Comparison of ENCODE assay signal across 22 cellular contexts in the genomic region with DNA sequence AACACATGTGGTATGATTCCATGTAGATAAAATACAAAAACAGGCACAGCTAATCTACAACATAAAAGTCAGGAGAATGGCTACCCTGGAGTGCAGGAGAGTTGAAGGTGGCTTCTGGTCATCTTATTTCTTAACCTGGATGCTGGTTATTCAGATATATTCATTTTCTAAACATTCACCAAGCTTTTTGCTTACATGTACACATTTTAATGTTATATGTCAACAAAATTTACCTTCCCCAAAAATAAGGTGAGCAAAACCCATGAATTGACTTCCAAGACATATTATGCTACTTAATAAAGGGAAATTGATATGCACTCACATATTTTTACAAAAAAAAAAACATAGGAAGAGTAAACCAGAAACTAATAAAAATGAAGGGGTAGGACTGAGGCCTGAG. TPM values are rescaled to one million over a fixed set of nuclear protein-coding genes. Genes with fewer than 3 reads are reported as not detected.
DNase-seq lines count a peak whose midpoint lies in the region; ATAC-seq, FAIRE-seq and TF ChIP-seq lines count a peak whose summit lies in the region.
"Had no signal": no experiment of that assay in that cellular context is flagged by ENCODE, and none has a peak within 500 bp of the region (broad histone marks: within the 10 kb centered on the region; RNA-seq: fewer than 3 reads in every experiment).

No MANE protein-coding gene starts in this region.

- no peaks in the 10 kb centered on the region for H3K9me3 Mint-ChIP-seq in immature natural killer cell
- H3K9me3 Mint-ChIP-seq in naive thymus-derived CD4-positive, alpha-beta T cell = no peaks in the 10 kb centered on the region
- H3K9me3 Mint-ChIP-seq: HFFc6, IgD-negative memory B cell had no signal

- H3K79me2 ChIP-seq in HepG2 (ENCODE audit: insufficient read depth, low read length) = peaks cover 93% of the 10 kb centered on the region

- no peaks in the 10 kb centered on the region for H3K9me3 ChIP-seq in HepG2 (ENCODE audit: low read length)
- H3K9me3 ChIP-seq in right lobe of liver = no peaks in the 10 kb centered on the region
- H3K9me3 ChIP-seq in T-helper 17 cell (ENCODE audit: control insufficient read depth, low read length, poor library complexity, severe bottlenecking) = no peaks in the 10 kb centered on the region
- H3K9me3 ChIP-seq in naive thymus-derived CD4-positive, alpha-beta T cell (ENCODE audit: control insufficient read depth in 2 of 3, low read length in 3 of 3) = no peaks in the 10 kb centered on the region
- H3K9me3 ChIP-seq: HAP-1 had no signal

- TF ChIP-seq EP300 in HepG2 (IDR thresholded peaks at IDR 0.05; ENCODE audit: low read depth in 2 of 2, low read length in 2 of 2) (no peak), HepG2 (CRISPR knock-in tag; IDR thresholded peaks at IDR 0.05; ENCODE audit: borderline replicate concordance) (no peak)

- TF ChIP-seq CTCF in HepG2 (CRISPR knock-in tag; IDR thresholded peaks at IDR 0.05) = no peak
- no peak for TF ChIP-seq CTCF in right lobe of liver (IDR thresholded peaks at IDR 0.05)

- no peak for TF ChIP-seq RAD21 in HepG2 (CRISPR knock-in tag; IDR thresholded peaks at IDR 0.05)

- no peak for FAIRE-seq in HepG2 (lab: Jason Lieb, UNC)
- FAIRE-seq: D721Med had no signal

- peaks cover 3% of the 10 kb centered on the region; the same call in 1 of the 2 replicates for H4K20me1 ChIP-seq in HepG2 (ENCODE audit: insufficient read depth, low read length)

- peaks cover 52% of the 10 kb centered on the region for H3K4me1 ChIP-seq in HepG2 (ENCODE audit: insufficient read depth, low read length)
- peaks cover 0 to 48% (median 0%) of the 10 kb centered on the region in 4 donors for H3K4me1 ChIP-seq in right lobe of liver
- H3K4me1 ChIP-seq in naive thymus-derived CD4-positive, alpha-beta T cell (ENCODE audit: control insufficient read depth in 2 of 2, insufficient read depth in 2 of 2, low read length in 2 of 2) = peaks cover 0 to 15% of the 10 kb centered on the region in 2 donors

- POLR2A ChIA-PET in HepG2 (lab: Yijun Ruan, JAX) = no interaction called here
- POLR2A ChIA-PET in naive thymus-derived CD4-positive, alpha-beta T cell (lab: Charles Lee) = no interaction called here

- no TSS peak for BruUV-seq in HepG2 (replicated peaks; lab: Mats Ljungman, UMichigan)

- H3K27ac ChIP-seq in HepG2 (ENCODE audit: extremely low read length, insufficient read depth, low read length) (no peak overlapping the region), right lobe of liver (no peak overlapping the region)
- H3K27ac ChIP-seq in naive thymus-derived CD4-positive, alpha-beta T cell (ENCODE audit: low read depth, low read length) = no peak overlapping the region

- no peak overlapping the region for H2AFZ ChIP-seq in HepG2 (ENCODE audit: low read length)

- H3K27ac Mint-ChIP-seq in T-helper 17 cell = peak overlapping the region; percentile 4
- peak overlapping the region in 5 of 6 donors; percentile 60 to 89 (median 81) for H3K27ac Mint-ChIP-seq in immature natural killer cell
- H3K27ac Mint-ChIP-seq in naive thymus-derived CD4-positive, alpha-beta T cell = peak overlapping the region in 1 of 9 donors; percentile 13
- H3K27ac Mint-ChIP-seq: HFFc6 had no signal

- H3K27me3 ChIP-seq in HepG2 (ENCODE audit: control insufficient read depth in 1 of 2, insufficient read depth in 2 of 2, low read length in 2 of 2) = no peaks in the 10 kb centered on the region
- H3K27me3 ChIP-seq in right lobe of liver = no peaks in the 10 kb centered on the region
- H3K27me3 ChIP-seq in naive thymus-derived CD4-positive, alpha-beta T cell (ENCODE audit: control insufficient read depth in 2 of 2, insufficient read depth in 2 of 2, low read length in 2 of 2) = no peaks in the 10 kb centered on the region

- H3K4me3 ChIP-seq in HepG2 (replicated peaks in 1 of 3; ENCODE audit: insufficient read depth in 1 of 3, low read depth in 2 of 3, low read length in 3 of 3) = no peak overlapping the region
- H3K4me3 ChIP-seq in right lobe of liver = no peak overlapping the region
- no peak overlapping the region for H3K4me3 ChIP-seq in naive thymus-derived CD4-positive, alpha-beta T cell (ENCODE audit: low read length)
- H3K4me3 ChIP-seq: HAP-1 had no signal

- peaks cover 28% of the 10 kb centered on the region for H3K4me1 Mint-ChIP-seq in T-helper 17 cell
- peaks cover 23 to 39% of the 10 kb centered on the region in 2 donors for H3K4me1 Mint-ChIP-seq in immature natural killer cell
- peaks cover 0 to 26% (median 5%) of the 10 kb centered on the region in 7 donors for H3K4me1 Mint-ChIP-seq in naive thymus-derived CD4-positive, alpha-beta T cell

- no peak for TF ChIP-seq POLR2A in HepG2 (IDR thresholded peaks at IDR 0.05; ENCODE audit: insufficient read depth in 1 of 2, low read depth in 2 of 2, low read length in 2 of 2)
- no peak for TF ChIP-seq POLR2A in right lobe of liver (IDR thresholded peaks at IDR 0.05)

- CTCF ChIA-PET in HepG2 (lab: Yijun Ruan, JAX; ENCODE audit: low intra/inter-chr PET ratio, low total read pairs) = no interaction called here
- CTCF ChIA-PET in naive thymus-derived CD4-positive, alpha-beta T cell (lab: Charles Lee) = no interaction called here

- in situ Hi-C loops in HepG2 (cut with HindIII; ENCODE audit: extremely low pct_ligation_motif_present, low pct_unique_long_range_greater_than_20kb) = no loop called here

- H3K4me2 ChIP-seq in HepG2 (ENCODE audit: low read depth, low read length) = no peak overlapping the region

- H3K36me3 Mint-ChIP-seq in T-helper 17 cell (ENCODE audit: low read depth) = no peaks in the 10 kb centered on the region
- no peaks in the 10 kb centered on the region for H3K36me3 Mint-ChIP-seq in immature natural killer cell
- no peaks in the 10 kb centered on the region for H3K36me3 Mint-ChIP-seq in naive thymus-derived CD4-positive, alpha-beta T cell

- no peak for ATAC-seq in HepG2
- ATAC-seq in right lobe of liver = no peak
- no peak for ATAC-seq in T-helper 17 cell
- no peak for ATAC-seq in HG02759 (IDR thresholded peaks at IDR 0.05; ENCODE audit: unreplicated experiment)
- ATAC-seq in naive thymus-derived CD4-positive, alpha-beta T cell = no peak

- H3K9ac ChIP-seq in HepG2 (ENCODE audit: insufficient read depth, low read depth, low read length) = no peak overlapping the region

- H3K27me3 Mint-ChIP-seq in T-helper 17 cell (no peaks in the 10 kb centered on the region), immature natural killer cell (ENCODE audit: low read depth in 3 of 3) (peaks cover 0 to 3% (median 0%) of the 10 kb centered on the region in 3 donors)
- H3K27me3 Mint-ChIP-seq in naive thymus-derived CD4-positive, alpha-beta T cell = no peaks in the 10 kb centered on the region
- H3K27me3 Mint-ChIP-seq: IgD-negative memory B cell had no signal

- no peak overlapping the region for H3K4me3 Mint-ChIP-seq in T-helper 17 cell
- peak overlapping the region in 2 of 5 donors; percentile 20 to 54 for H3K4me3 Mint-ChIP-seq in immature natural killer cell
- H3K4me3 Mint-ChIP-seq in naive thymus-derived CD4-positive, alpha-beta T cell = no peak overlapping the region
- H3K4me3 Mint-ChIP-seq: HFFc6 had no signal

- DNase-seq in HepG2 (ENCODE audit: low spot score) = no peak
- no peak for DNase-seq in right lobe of liver
- no peak for DNase-seq in T-helper 17 cell
- DNase-seq in immature natural killer cell = no peak
- no peak for DNase-seq in NCI-H2029 (lab: John Stamatoyannopoulos, UW)
- no peak for DNase-seq in naive thymus-derived CD4-positive, alpha-beta T cell
- DNase-seq: 8988T; HFFc6; Karpas-422; NCI-H1105; NCI-H146; NCI-H1930; NCI-H446; NCI-H526; NCI-H82; NK-92 treated with Interleukin-12 subunit alpha and Interleukin-12 subunit beta, amount 100 ng/mL, for 24 hours; RPMI8226; SHP77 treated with DMSO at 0.1 percent for 48 hours had no signal

- intact Hi-C loops in HepG2 (cut with micrococcal nuclease; ENCODE audit: unreplicated experiment) = loop anchor here (2.0 to 5.0 kb wide), 2 partner anchors 44 to 49 kb away; a partner anchor contains a TSS
- intact Hi-C loops in right lobe of liver (cut with DNase I) = no loop called here
- intact Hi-C loops in naive thymus-derived CD4-positive, alpha-beta T cell (cut with micrococcal nuclease) = no loop called here

- H3K36me3 ChIP-seq in HepG2 (replicated peaks in 1 of 2; ENCODE audit: control insufficient read depth in 1 of 2, insufficient read depth in 2 of 2, low read length in 2 of 2) (peaks cover 0 to 2% of the 10 kb centered on the region in 2 experiments; a peak in 1 of 5 replicates), right lobe of liver (no peaks in the 10 kb centered on the region)
- H3K36me3 ChIP-seq in naive thymus-derived CD4-positive, alpha-beta T cell (ENCODE audit: control insufficient read depth in 2 of 3, insufficient read depth in 3 of 3, low read length in 3 of 3) = no peaks in the 10 kb centered on the region
- H3K36me3 ChIP-seq: HAP-1 had no signal

RNA-seq across cellular contexts. Expression of a gene that starts 50.6 kb away (rescaled TPM):
- total RNA-seq in HepG2 (2016; rRNA removed; fragmentation: Illumina TruSeq; extraction: Trizol) (26.7 and 30.9 TPM in 2 replicates), right lobe of liver (10 to 100 TPM in 5 of 6 experiments, 1 to 10 TPM in 1; 9.5 to 32.6 (median 15.5) TPM), T-helper 17 cell (10 to 100 TPM; 17.3 to 19.0 TPM)
- total RNA-seq in HepG2 (2016; cell fraction: cytosol; rRNA removed; fragmentation: Illumina TruSeq; extraction: Trizol; ENCODE audit: low read depth) = 8.0 and 8.5 TPM in 2 replicates
- total RNA-seq in HepG2 (2016; cell fraction: insoluble cytoplasmic fraction; rRNA removed; fragmentation: Illumina TruSeq; extraction: Trizol) = 22.9 and 29.9 TPM in 2 replicates
- 33.9 and 36.1 TPM in 2 replicates for total RNA-seq in HepG2 (2016; cell fraction: membrane; rRNA removed; fragmentation: Illumina TruSeq; extraction: Trizol)
- 27.2 and 29.5 TPM in 2 replicates for total RNA-seq in HepG2 (2016; cell fraction: nucleus; rRNA removed; fragmentation: Illumina TruSeq; extraction: Trizol)
- polyA plus RNA-seq in HepG2 (2011; rRNA removed) (27.3 and 29.3 TPM in 2 replicates), immature natural killer cell (1 to 10 TPM in 2 of 3 donors, under 1 TPM in 1; 0.35 to 3.2 (median 2.8) TPM)
- polyA plus RNA-seq in HepG2 (2011; cell fraction: cytosol; rRNA removed) = 18.3 and 27.5 TPM in 2 replicates
- 11.9 and 15.8 TPM in 2 replicates for polyA plus RNA-seq in HepG2 (2011; cell fraction: nucleus; rRNA removed)
- polyA plus RNA-seq in HepG2 (2012) = 18.1 and 19.7 TPM in 2 replicates
- polyA plus RNA-seq in HepG2 (2016; cell fraction: cytosol; fragmentation: Illumina TruSeq; extraction: Trizol; ENCODE audit: low read depth) = 5.4 and 5.7 TPM in 2 replicates
- polyA plus RNA-seq in HepG2 (2016; cell fraction: insoluble cytoplasmic fraction; fragmentation: Illumina TruSeq; extraction: Trizol; ENCODE audit: low read depth) = 22.6 and 24.2 TPM in 2 replicates
- polyA plus RNA-seq in HepG2 (2016; cell fraction: membrane; fragmentation: Illumina TruSeq; extraction: Trizol; ENCODE audit: low read depth) = 22.9 and 23.5 TPM in 2 replicates
- polyA plus RNA-seq in HepG2 (2016; cell fraction: nucleus; fragmentation: Illumina TruSeq; extraction: Trizol; ENCODE audit: insufficient read depth, low read depth) = 42.1 and 46.2 TPM in 2 replicates
- polyA minus RNA-seq in HepG2 (2011; rRNA and poly(A)+ RNA removed; ENCODE audit: low replicate concordance) = 38.2 and 60.8 TPM in 2 replicates
- polyA minus RNA-seq in HepG2 (2011; cell fraction: cytosol; rRNA and poly(A)+ RNA removed) = 22.1 and 24.1 TPM in 2 replicates
- polyA minus RNA-seq in HepG2 (2011; cell fraction: nucleus; rRNA and poly(A)+ RNA removed) = 13.5 and 18.5 TPM in 2 replicates
- 10 to 100 TPM in 2 of 5 experiments, 1 to 10 TPM in 3; 3.3 to 23.1 (median 4.6) TPM for total RNA-seq in naive thymus-derived CD4-positive, alpha-beta T cell
- under 1 TPM; 0.14 to 0.37 TPM for polyA plus RNA-seq in naive thymus-derived CD4-positive, alpha-beta T cell
